In genomic region chr14:93745603-93746273, GRCh38 we compare ENCODE assay signal across 23 cellular contexts. TPM values are rescaled to one million over a fixed set of nuclear protein-coding genes. Genes with fewer than 3 reads are reported as not detected.
"Had no signal": no experiment of that assay in that cellular context is flagged by ENCODE, and none has a peak within 500 bp of the region (broad histone marks: within the 10 kb centered on the region; RNA-seq: fewer than 3 reads in every experiment).

No MANE protein-coding gene starts in this region.

- H3K4me1 Mint-ChIP-seq: activated CD4-positive, alpha-beta T cell treated with anti-CD3 and anti-CD28 coated beads for 36 hours; activated CD8-positive, alpha-beta memory T cell treated with anti-CD3 and anti-CD28 coated beads, Interleukin-2, amount 10 ng/mL, durations not matched to agents 7 days and 5 days; T-helper 17 cell had no signal

- H2AFZ ChIP-seq: parathyroid adenoma had no signal

- H3K9me3 Mint-ChIP-seq: activated CD4-positive, alpha-beta memory T cell treated with anti-CD3 and anti-CD28 coated beads for 36 hours; activated naive CD4-positive, alpha-beta T cell treated with anti-CD3 and anti-CD28 coated beads for 36 hours; activated T-helper 2 cell treated with anti-CD3 and anti-CD28 coated beads, Interferon-gamma antibody, Interleukin-2, Interleukin-4, amounts not matched to agents 10 μg/mL and 5 μg/mL and 100 μg/mL, durations not matched to agents 14 hours and 24 hours and 36 hours had no signal

- ATAC-seq: activated CD4-positive, alpha-beta T cell treated with anti-CD3 and anti-CD28 coated beads for 36 hours; activated CD8-positive, alpha-beta memory T cell treated with anti-CD3 and anti-CD28 coated beads, Interleukin-2, amount 10 ng/mL, durations not matched to agents 7 days and 5 days; esophagus mucosa; T-helper 17 cell had no signal

- H3K27me3 Mint-ChIP-seq: activated CD4-positive, alpha-beta T cell treated with anti-CD3 and anti-CD28 coated beads for 36 hours; activated CD8-positive, alpha-beta memory T cell treated with anti-CD3 and anti-CD28 coated beads, Interleukin-2, amount 10 ng/mL, durations not matched to agents 7 days and 5 days had no signal

- H3K9ac ChIP-seq: parathyroid adenoma had no signal

- H3K9me3 ChIP-seq: lower lobe of right lung, right atrium auricular region, upper lobe of left lung had no signal

- H3K27ac Mint-ChIP-seq: activated CD4-positive, alpha-beta memory T cell treated with anti-CD3 and anti-CD28 coated beads for 36 hours; activated CD4-positive, alpha-beta T cell treated with anti-CD3 and anti-CD28 coated beads for 36 hours; activated CD8-positive, alpha-beta memory T cell treated with anti-CD3 and anti-CD28 coated beads, Interleukin-2, amount 10 ng/mL, durations not matched to agents 7 days and 5 days; activated naive CD4-positive, alpha-beta T cell treated with anti-CD3 and anti-CD28 coated beads for 36 hours; activated T-helper 2 cell treated with anti-CD3 and anti-CD28 coated beads, Interferon-gamma antibody, Interleukin-2, Interleukin-4, amounts not matched to agents 10 μg/mL and 5 μg/mL and 100 μg/mL, durations not matched to agents 14 hours and 24 hours and 36 hours; T-helper 17 cell had no signal

- H3K4me3 Mint-ChIP-seq: activated CD4-positive, alpha-beta memory T cell treated with anti-CD3 and anti-CD28 coated beads for 36 hours; activated CD4-positive, alpha-beta T cell treated with anti-CD3 and anti-CD28 coated beads for 36 hours; activated CD8-positive, alpha-beta memory T cell treated with anti-CD3 and anti-CD28 coated beads, Interleukin-2, amount 10 ng/mL, durations not matched to agents 7 days and 5 days; activated naive CD4-positive, alpha-beta T cell treated with anti-CD3 and anti-CD28 coated beads for 36 hours; T-helper 17 cell had no signal

- H3K36me3 Mint-ChIP-seq: activated CD4-positive, alpha-beta memory T cell treated with anti-CD3 and anti-CD28 coated beads for 36 hours; activated CD8-positive, alpha-beta memory T cell treated with anti-CD3 and anti-CD28 coated beads, Interleukin-2, amount 10 ng/mL, durations not matched to agents 7 days and 5 days had no signal

- H3K27me3 ChIP-seq: right atrium auricular region, upper lobe of left lung had no signal

- H3K27ac ChIP-seq: lower lobe of right lung, parathyroid adenoma, right atrium auricular region, skin epidermis, upper lobe of left lung, WERI-Rb-1 had no signal

- H3K4me3 ChIP-seq: lower lobe of right lung, right atrium auricular region, skin epidermis, upper lobe of left lung had no signal

- H3K36me3 ChIP-seq: lower lobe of right lung, right atrium auricular region, upper lobe of left lung, WERI-Rb-1 had no signal

- H3K4me1 ChIP-seq: lower lobe of right lung, parathyroid adenoma, upper lobe of left lung had no signal

- H3K79me2 ChIP-seq: parathyroid adenoma had no signal

- DNase-seq: activated CD4-positive, alpha-beta memory T cell treated with anti-CD3 and anti-CD28 coated beads for 36 hours; activated CD4-positive, alpha-beta T cell treated with anti-CD3 and anti-CD28 coated beads for 36 hours; activated CD8-positive, alpha-beta memory T cell treated with anti-CD3 and anti-CD28 coated beads, Interleukin-2, amount 10 ng/mL, durations not matched to agents 7 days and 5 days; activated naive CD4-positive, alpha-beta T cell treated with anti-CD3 and anti-CD28 coated beads for 36 hours; activated T-cell treated with anti-CD3 and anti-CD28 coated beads, Interleukin-2, amount 50 U/mL, for 1 hour; hypothalamus; lower lobe of right lung; midbrain; stimulated activated CD4-positive, alpha-beta T cell treated with anti-CD3 and anti-CD28 coated beads, Interleukin-4, amount 100 ng/mL, for 24 hours; stimulated activated naive CD4-positive, alpha-beta T cell; T-helper 17 cell; upper lobe of left lung; WERI-Rb-1 had no signal

RNA-seq across cellular contexts. Expression of gene PRIMA1, which starts 42.5 kb away (rescaled TPM):
- total RNA-seq: activated CD4-positive, alpha-beta memory T cell treated with anti-CD3 and anti-CD28 coated beads for 36 hours; activated CD4-positive, alpha-beta T cell treated with anti-CD3 and anti-CD28 coated beads for 36 hours; activated CD8-positive, alpha-beta memory T cell treated with anti-CD3 and anti-CD28 coated beads, Interleukin-2, amount 10 ng/mL, durations not matched to agents 7 days and 5 days; activated naive CD4-positive, alpha-beta T cell treated with anti-CD3 and anti-CD28 coated beads for 36 hours; activated T-helper 2 cell treated with anti-CD3 and anti-CD28 coated beads, Interferon-gamma antibody, Interleukin-2, Interleukin-4, amounts not matched to agents 10 μg/mL and 5 μg/mL and 100 μg/mL, durations not matched to agents 14 hours and 24 hours and 36 hours; astrocyte; bronchial epithelial cell; glomerular endothelial cell; kidney epithelial cell; myocyte; T-helper 17 cell had no signal
